In the genomic region with DNA sequence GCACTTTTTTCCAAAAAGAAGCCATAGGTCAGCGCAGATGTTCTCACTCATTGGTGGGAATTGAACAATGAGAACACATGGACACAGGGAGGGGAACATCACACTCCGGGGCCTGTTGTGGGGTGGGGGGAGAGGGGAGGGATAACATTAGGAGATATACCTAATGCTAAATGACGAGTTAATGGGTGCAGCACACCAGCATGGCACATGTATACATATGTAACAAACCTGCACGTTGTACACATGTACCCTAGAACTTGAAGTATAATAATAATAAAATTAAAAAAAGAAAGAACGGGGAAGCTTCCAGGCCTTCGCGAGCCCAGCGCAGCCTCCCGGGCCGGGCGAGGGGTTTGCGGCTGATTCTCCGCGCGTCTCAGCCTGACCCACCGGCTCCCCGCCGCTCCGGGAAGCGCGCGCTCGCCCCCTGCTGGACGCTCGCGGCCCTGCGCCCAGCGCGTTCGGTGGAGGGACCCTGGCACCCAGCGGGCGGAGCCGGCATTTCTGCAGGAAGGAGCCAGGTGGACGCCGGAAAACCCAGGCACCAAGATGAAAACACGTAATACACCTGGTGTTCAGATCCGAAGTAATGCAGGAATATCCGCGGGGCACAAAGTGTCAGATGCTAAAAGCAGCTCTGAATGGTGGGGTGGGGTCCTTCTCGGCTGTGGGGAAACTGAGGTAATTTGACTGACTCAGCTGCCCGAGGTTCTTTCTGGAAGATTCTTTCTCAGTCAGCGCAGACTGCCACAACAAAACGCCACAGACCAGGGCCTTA, we compare ENCODE assay signal across 8 cellular contexts.
DNase-seq lines count a peak whose midpoint lies in the region; ATAC-seq and TF ChIP-seq lines count a peak whose summit lies in the region.
"Not testable (repeated sequence)": the region's sequence is repeated elsewhere in the genome, so short reads cannot be mapped to it uniquely, and the experiment has no call there.

No MANE protein-coding gene starts in this region.

- H3K27ac ChIP-seq in HL-60 (replicated peaks); heart left ventricle: not testable (repeated sequence)

- ATAC-seq in heart left ventricle = peak; percentile 22 to 94 (median 86)
- ATAC-seq in stimulated activated naive CD8-positive, alpha-beta T cell treated with anti-CD3 and anti-CD28 coated beads, Interleukin-15, amount 100 ng/mL, for 72 hours = peak; percentile 87

- TF ChIP-seq POLR2A in heart left ventricle (IDR thresholded peaks at IDR 0.05) = not testable (repeated sequence)

- 4 to 11% (median 10%) methylated on average over 39 to 43 of the region's 43 CpGs for WGBS in heart left ventricle, 4 donors

- not testable (repeated sequence) for H3K4me1 Mint-ChIP-seq in osteocyte (ENCODE audit: unreplicated experiment); stimulated activated naive CD8-positive, alpha-beta T cell treated with anti-CD3 and anti-CD28 coated beads, Interleukin-15, amount 100 ng/mL, for 72 hours

- not testable (repeated sequence) for H3K4me3 Mint-ChIP-seq in osteocyte (ENCODE audit: unreplicated experiment); stimulated activated naive CD8-positive, alpha-beta T cell treated with anti-CD3 and anti-CD28 coated beads, Interleukin-15, amount 100 ng/mL, for 72 hours

- H3K4me1 ChIP-seq in heart left ventricle = not testable (repeated sequence)

- not testable (repeated sequence) for H3K27ac Mint-ChIP-seq in osteocyte (ENCODE audit: unreplicated experiment); stimulated activated naive CD8-positive, alpha-beta T cell treated with anti-CD3 and anti-CD28 coated beads, Interleukin-15, amount 100 ng/mL, for 72 hours

- not testable (repeated sequence) for H3K9me3 Mint-ChIP-seq in osteocyte (ENCODE audit: unreplicated experiment); stimulated activated naive CD8-positive, alpha-beta T cell treated with anti-CD3 and anti-CD28 coated beads, Interleukin-15, amount 100 ng/mL, for 72 hours

- TF ChIP-seq CTCF in HL-60 (IDR thresholded peaks at IDR 0.05; ENCODE audit: insufficient read depth, low read length) (peak; percentile 69), heart left ventricle (IDR thresholded peaks at IDR 0.05) (peak; percentile 98 to 100 (median 99)), osteocyte (IDR thresholded peaks at IDR 0.05) (peak; percentile 100)

- peak; percentile 71 for DNase-seq in DMS153 treated with DMSO at 0.1 percent for 48 hours (lab: John Stamatoyannopoulos, UW; ENCODE audit: unreplicated experiment)
- peak; percentile 36 to 53 for DNase-seq in HL-60 (ENCODE audit: low read depth in 1 of 2, low spot score in 1 of 2)
- peak; percentile 86 for DNase-seq in NCI-H69 (lab: John Stamatoyannopoulos, UW)
- DNase-seq in activated CD4-positive, CD25-positive, alpha-beta regulatory T cell (lab: John Stamatoyannopoulos, UW) = peak; percentile 32 to 58 (median 52)
- DNase-seq in astrocyte of the hippocampus (ENCODE audit: low read depth, low spot score) = peak; percentile 88
- DNase-seq in heart left ventricle = peak; percentile 50 to 83 (median 59)
- DNase-seq in osteocyte (ENCODE audit: extremely low spot score, unreplicated experiment) = peak; percentile 94
- peak; percentile 71 to 74 for DNase-seq in stimulated activated naive CD8-positive, alpha-beta T cell treated with anti-CD3 and anti-CD28 coated beads, Interleukin-15, amount 100 ng/mL, for 72 hours

- not testable (repeated sequence) for H3K36me3 ChIP-seq in heart left ventricle

- H3K9me3 ChIP-seq in heart left ventricle = not testable (repeated sequence)

- not testable (repeated sequence) for H3K36me3 Mint-ChIP-seq in osteocyte (ENCODE audit: unreplicated experiment)

- not testable (repeated sequence) for H3K27me3 ChIP-seq in HL-60 (ENCODE audit: insufficient read depth, poor library complexity, severe bottlenecking)
- peaks cover 0 to 54% (median 11%) of the 10 kb centered on the region in 9 donors for H3K27me3 ChIP-seq in heart left ventricle

- intact Hi-C loops in heart left ventricle (cut with DNase I) = loop anchor here (1.0 to 10.0 kb wide), 10 partner anchors 70 to 958 kb away; a partner anchor contains a TSS

- peaks cover 10% of the 10 kb centered on the region for H3K27me3 Mint-ChIP-seq in osteocyte (ENCODE audit: unreplicated experiment)
- H3K27me3 Mint-ChIP-seq in stimulated activated naive CD8-positive, alpha-beta T cell treated with anti-CD3 and anti-CD28 coated beads, Interleukin-15, amount 100 ng/mL, for 72 hours = peaks cover 29% of the 10 kb centered on the region

- H3K4me3 ChIP-seq in HL-60 (replicated peaks; ENCODE audit: insufficient read depth, low read length); heart left ventricle: not testable (repeated sequence)
